15 cellular contexts compared by ENCODE assay signal in genomic region chr1:231869364-231869763, GRCh38.
DNase-seq lines count a peak whose midpoint lies in the region; ATAC-seq and TF ChIP-seq lines count a peak whose summit lies in the region.
"Had no signal": no experiment of that assay in that cellular context is flagged by ENCODE, and none has a peak within 500 bp of the region (broad histone marks: within the 10 kb centered on the region; RNA-seq: fewer than 3 reads in every experiment).

No MANE protein-coding gene starts in this region.

- H3K9me3 ChIP-seq in psoas muscle (no peaks in the 10 kb centered on the region), spleen (no peaks in the 10 kb centered on the region)
- H3K9me3 ChIP-seq: pancreas, suprapubic skin had no signal

- H3K27me3 ChIP-seq in psoas muscle (ENCODE audit: insufficient read depth in 3 of 3, low read length in 2 of 3) (no peaks in the 10 kb centered on the region), spleen (replicated peaks in 1 of 7) (no peaks in the 10 kb centered on the region)
- H3K27me3 ChIP-seq: pancreas, suprapubic skin had no signal

- ATAC-seq in psoas muscle (no peak), HG02571 (IDR thresholded peaks at IDR 0.05; ENCODE audit: unreplicated experiment) (no peak)
- ATAC-seq: HCT116 had no signal

- H3K36me3 ChIP-seq in psoas muscle (ENCODE audit: insufficient read depth in 1 of 2, low read depth in 1 of 2) (no peaks in the 10 kb centered on the region), spleen (peaks cover 0 to 10% (median 0%) of the 10 kb centered on the region in 6 donors)
- H3K36me3 ChIP-seq: pancreas, suprapubic skin had no signal

- H3K4me1 ChIP-seq in psoas muscle (no peaks in the 10 kb centered on the region), spleen (peaks cover 0 to 42% (median 15%) of the 10 kb centered on the region in 6 donors)
- H3K4me1 ChIP-seq: pancreas had no signal

- H3K27ac ChIP-seq in psoas muscle, result no peak overlapping the region
- no peak overlapping the region for H3K27ac ChIP-seq in spleen
- H3K27ac ChIP-seq: pancreas, suprapubic skin had no signal

- WGBS in psoas muscle, 3 donors, result 79 to 93% (median 81%) methylated on average over 2 of the region's 2 CpGs
- WGBS in spleen, 5 donors, result 42 to 56% (median 53%) methylated on average over 2 of the region's 2 CpGs

- DNase-seq in CD1c-positive myeloid dendritic cell (ENCODE audit: extremely low spot score) (peak; percentile 71), KG1 (lab: John Stamatoyannopoulos, UW) (peak; percentile 16), SKM-1 (lab: John Stamatoyannopoulos, UW; ENCODE audit: unreplicated experiment) (peak; percentile 82), medulla oblongata (ENCODE audit: extremely low spot score) (peak; percentile 77), psoas muscle (no peak), HCEC 1CT (no peak), spleen (no peak)
- DNase-seq: activated CD4-positive, alpha-beta T cell treated with anti-CD3 and anti-CD28 coated beads, Interleukin-2, amount 10 ng/mL, durations not matched to agents 7 days and 5 days; NCI-H1092 treated with DMSO at 0.1 percent for 48 hours; NK-92 treated with Interleukin-12 subunit alpha and Interleukin-12 subunit beta, amount 100 ng/mL, for 24 hours; pancreas; stimulated activated CD4-positive, alpha-beta T cell treated with anti-CD3 and anti-CD28 coated beads, Interleukin-15, amount 100 ng/mL, for 24 hours had no signal

- no peak for TF ChIP-seq CTCF in psoas muscle (IDR thresholded peaks at IDR 0.05)
- no peak for TF ChIP-seq CTCF in spleen (IDR thresholded peaks at IDR 0.05 in 8 of 11, conservative IDR thresholded peaks at IDR 0.05 in 3 of 11)

- intact Hi-C loops in psoas muscle (cut with DNase I) (loop anchor here (5.0 to 10.0 kb wide), 4 partner anchors 438 to 1373 kb away; no protein-coding TSS in a partner anchor), spleen (cut with DNase I; ENCODE audit: low total_unique reads) (no loop called here)

- H3K4me3 ChIP-seq in psoas muscle (no peak overlapping the region), spleen (no peak overlapping the region)
- H3K4me3 ChIP-seq: pancreas, suprapubic skin had no signal

- no peak for TF ChIP-seq POLR2A in spleen (IDR thresholded peaks at IDR 0.05)

Comparison
In these comparisons a context has a peak if more than half of its experiments do, and no peak if none do; other contexts are left out.
1. DNase-seq: peak in CD1c-positive myeloid dendritic cell (single experiment), KG1 (single experiment), SKM-1 (single experiment) and medulla oblongata (single experiment); none in psoas muscle (0 of 2), HCEC 1CT (single experiment) and spleen (single experiment).